1 cellular context compared by ENCODE assay signal in the genomic region with DNA sequence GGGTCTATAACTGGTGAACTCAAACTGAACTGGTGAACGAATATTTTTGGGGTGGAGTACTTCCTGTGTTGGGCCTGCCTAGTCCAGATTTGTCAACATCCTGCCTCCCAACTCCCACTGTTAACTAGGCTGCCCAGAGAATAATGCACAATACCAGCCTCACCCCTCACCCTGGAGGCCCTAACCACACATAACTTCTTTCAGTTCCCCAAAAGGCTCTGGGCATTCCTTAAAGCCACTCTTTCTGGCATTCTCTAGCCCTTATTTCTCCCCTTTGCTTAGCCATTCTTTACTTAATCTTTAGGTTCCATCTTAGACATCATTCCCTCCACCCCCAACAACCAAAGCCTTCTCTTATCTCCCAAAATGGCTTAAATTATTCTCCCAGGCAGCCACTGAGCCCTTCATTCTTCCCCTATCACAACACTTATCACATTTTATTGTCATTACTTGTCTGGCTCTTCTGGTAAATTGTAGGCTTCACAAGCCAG.
TF ChIP-seq lines count a peak whose summit lies in the region.

No MANE protein-coding gene starts in this region.

TF ChIP-seq in K562, 482 proteins besides CTCF, POLR2A, EP300 and RAD21 (continued from another document):
- TF ChIP-seq, protein P1, sequence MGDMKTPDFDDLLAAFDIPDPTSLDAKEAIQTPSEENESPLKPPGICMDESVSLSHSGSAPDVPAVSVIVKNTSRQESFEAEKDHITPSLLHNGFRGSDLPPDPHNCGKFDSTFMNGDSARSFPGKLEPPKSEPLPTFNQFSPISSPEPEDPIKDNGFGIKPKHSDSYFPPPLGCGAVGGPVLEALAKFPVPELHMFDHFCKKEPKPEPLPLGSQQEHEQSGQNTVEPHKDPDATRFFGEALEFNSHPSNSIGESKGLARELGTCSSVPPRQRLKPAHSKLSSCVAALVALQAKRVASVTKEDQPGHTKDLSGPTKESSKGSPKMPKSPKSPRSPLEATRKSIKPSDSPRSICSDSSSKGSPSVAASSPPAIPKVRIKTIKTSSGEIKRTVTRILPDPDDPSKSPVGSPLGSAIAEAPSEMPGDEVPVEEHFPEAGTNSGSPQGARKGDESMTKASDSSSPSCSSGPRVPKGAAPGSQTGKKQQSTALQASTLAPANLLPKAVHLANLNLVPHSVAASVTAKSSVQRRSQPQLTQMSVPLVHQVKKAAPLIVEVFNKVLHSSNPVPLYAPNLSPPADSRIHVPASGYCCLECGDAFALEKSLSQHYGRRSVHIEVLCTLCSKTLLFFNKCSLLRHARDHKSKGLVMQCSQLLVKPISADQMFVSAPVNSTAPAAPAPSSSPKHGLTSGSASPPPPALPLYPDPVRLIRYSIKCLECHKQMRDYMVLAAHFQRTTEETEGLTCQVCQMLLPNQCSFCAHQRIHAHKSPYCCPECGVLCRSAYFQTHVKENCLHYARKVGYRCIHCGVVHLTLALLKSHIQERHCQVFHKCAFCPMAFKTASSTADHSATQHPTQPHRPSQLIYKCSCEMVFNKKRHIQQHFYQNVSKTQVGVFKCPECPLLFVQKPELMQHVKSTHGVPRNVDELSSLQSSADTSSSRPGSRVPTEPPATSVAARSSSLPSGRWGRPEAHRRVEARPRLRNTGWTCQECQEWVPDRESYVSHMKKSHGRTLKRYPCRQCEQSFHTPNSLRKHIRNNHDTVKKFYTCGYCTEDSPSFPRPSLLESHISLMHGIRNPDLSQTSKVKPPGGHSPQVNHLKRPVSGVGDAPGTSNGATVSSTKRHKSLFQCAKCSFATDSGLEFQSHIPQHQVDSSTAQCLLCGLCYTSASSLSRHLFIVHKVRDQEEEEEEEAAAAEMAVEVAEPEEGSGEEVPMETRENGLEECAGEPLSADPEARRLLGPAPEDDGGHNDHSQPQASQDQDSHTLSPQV (IDR thresholded peaks at IDR 0.05) = peak; percentile 76
- TF ChIP-seq TAF1 (IDR thresholded peaks at IDR 0.05; ENCODE audit: control insufficient read depth, extremely low read depth, insufficient read depth, low read length, severe bottlenecking) = no peak
- TF ChIP-seq, protein P2, sequence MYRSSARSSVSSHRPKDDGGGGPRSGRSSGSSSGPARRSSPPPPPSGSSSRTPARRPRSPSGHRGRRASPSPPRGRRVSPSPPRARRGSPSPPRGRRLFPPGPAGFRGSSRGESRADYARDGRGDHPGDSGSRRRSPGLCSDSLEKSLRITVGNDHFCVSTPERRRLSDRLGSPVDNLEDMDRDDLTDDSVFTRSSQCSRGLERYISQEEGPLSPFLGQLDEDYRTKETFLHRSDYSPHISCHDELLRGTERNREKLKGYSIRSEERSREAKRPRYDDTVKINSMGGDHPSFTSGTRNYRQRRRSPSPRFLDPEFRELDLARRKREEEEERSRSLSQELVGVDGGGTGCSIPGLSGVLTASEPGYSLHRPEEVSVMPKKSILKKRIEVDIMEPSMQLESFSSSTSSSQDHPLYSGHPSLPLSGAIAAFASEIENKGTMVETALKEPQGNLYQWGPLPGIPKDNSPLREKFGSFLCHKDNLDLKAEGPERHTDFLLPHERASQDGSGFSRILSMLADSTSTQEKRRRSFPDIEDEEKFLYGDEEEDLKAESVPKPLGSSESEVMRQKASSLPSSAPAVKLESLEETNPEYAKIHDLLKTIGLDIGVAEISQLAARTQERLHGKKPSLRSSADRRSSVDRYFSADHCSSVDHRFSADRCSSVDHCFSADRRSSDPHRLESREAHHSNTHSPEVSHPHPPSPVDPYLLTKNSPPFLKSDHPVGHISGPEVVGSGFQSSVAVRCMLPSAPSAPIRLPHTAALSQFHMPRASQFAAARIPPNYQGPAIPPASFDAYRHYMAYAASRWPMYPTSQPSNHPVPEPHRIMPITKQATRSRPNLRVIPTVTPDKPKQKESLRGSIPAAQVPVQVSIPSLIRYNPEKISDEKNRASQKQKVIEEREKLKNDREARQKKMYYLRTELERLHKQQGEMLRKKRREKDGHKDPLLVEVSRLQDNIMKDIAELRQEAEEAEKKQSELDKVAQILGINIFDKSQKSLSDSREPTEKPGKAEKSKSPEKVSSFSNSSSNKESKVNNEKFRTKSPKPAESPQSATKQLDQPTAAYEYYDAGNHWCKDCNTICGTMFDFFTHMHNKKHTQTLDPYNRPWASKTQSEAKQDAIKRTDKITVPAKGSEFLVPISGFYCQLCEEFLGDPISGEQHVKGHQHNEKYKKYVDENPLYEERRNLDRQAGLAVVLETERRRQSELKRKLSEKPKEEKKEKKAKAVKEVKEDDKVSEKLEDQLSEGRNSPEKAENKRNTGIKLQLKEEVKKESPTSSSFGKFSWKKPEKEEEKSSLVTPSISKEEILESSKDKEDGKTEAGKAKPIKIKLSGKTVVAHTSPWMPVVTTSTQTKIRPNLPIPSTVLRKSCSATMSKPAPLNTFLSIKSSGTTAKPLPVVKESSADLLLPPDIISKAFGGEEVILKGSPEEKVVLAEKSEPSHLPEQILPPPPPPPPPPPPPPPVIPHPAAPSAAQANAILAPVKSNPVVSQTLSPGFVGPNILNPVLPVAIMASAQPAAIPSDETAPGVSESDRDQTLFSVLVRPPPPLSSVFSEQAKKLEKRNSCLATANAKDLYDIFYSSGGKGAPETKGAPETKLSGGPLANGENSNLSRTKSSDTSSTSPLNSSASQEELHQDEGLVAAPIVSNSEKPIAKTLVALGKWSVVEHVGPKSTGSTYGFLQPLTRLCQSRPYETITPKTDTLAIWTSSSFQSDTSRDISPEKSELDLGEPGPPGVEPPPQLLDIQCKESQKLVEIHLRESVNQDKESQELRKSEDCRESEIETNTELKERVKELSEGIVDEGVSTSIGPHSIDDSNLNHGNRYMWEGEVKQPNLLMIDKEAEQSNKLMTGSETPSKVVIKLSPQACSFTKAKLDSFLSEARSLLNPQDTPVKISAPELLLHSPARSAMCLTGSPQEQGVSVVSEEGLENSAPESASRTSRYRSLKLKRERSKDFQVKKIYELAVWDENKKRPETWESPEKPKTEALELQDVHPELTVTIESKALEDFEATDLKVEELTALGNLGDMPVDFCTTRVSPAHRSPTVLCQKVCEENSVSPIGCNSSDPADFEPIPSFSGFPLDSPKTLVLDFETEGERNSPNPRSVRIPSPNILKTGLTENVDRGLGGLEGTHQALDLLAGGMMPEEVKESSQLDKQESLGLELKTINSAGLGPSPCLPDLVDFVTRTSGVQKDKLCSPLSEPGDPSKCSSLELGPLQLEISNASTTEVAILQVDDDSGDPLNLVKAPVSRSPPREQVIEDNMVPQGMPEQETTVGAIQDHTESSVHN (IDR thresholded peaks at IDR 0.05; ENCODE audit: borderline replicate concordance in 1 of 2, low read depth in 1 of 2) = no peak
- peak; percentile 61 to 77 for TF ChIP-seq KDM1A (IDR thresholded peaks at IDR 0.05)
- TF ChIP-seq MBD2 (IDR thresholded peaks at IDR 0.05; ENCODE audit: borderline replicate concordance, low read depth) = no peak
- TF ChIP-seq RCOR1 (IDR thresholded peaks at IDR 0.05; ENCODE audit: borderline replicate concordance in 1 of 2, low read depth in 2 of 2, low read length in 2 of 2) = 0 out of 4 replicates have a peak, but pooled peaks of 1 of the 2 experiments have one; percentile 21
- peak; percentile 23; the same call in 1 of the 2 replicates for TF ChIP-seq TAL1 (IDR thresholded peaks at IDR 0.05)
- peak; percentile 56; the same call in 1 of the 2 replicates for TF ChIP-seq DMBX1 (CRISPR knock-in tag; IDR thresholded peaks at IDR 0.05; ENCODE audit: borderline replicate concordance)
- TF ChIP-seq, protein P3, sequence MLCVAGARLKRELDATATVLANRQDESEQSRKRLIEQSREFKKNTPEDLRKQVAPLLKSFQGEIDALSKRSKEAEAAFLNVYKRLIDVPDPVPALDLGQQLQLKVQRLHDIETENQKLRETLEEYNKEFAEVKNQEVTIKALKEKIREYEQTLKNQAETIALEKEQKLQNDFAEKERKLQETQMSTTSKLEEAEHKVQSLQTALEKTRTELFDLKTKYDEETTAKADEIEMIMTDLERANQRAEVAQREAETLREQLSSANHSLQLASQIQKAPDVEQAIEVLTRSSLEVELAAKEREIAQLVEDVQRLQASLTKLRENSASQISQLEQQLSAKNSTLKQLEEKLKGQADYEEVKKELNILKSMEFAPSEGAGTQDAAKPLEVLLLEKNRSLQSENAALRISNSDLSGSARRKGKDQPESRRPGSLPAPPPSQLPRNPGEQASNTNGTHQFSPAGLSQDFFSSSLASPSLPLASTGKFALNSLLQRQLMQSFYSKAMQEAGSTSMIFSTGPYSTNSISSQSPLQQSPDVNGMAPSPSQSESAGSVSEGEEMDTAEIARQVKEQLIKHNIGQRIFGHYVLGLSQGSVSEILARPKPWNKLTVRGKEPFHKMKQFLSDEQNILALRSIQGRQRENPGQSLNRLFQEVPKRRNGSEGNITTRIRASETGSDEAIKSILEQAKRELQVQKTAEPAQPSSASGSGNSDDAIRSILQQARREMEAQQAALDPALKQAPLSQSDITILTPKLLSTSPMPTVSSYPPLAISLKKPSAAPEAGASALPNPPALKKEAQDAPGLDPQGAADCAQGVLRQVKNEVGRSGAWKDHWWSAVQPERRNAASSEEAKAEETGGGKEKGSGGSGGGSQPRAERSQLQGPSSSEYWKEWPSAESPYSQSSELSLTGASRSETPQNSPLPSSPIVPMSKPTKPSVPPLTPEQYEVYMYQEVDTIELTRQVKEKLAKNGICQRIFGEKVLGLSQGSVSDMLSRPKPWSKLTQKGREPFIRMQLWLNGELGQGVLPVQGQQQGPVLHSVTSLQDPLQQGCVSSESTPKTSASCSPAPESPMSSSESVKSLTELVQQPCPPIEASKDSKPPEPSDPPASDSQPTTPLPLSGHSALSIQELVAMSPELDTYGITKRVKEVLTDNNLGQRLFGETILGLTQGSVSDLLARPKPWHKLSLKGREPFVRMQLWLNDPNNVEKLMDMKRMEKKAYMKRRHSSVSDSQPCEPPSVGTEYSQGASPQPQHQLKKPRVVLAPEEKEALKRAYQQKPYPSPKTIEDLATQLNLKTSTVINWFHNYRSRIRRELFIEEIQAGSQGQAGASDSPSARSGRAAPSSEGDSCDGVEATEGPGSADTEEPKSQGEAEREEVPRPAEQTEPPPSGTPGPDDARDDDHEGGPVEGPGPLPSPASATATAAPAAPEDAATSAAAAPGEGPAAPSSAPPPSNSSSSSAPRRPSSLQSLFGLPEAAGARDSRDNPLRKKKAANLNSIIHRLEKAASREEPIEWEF (CRISPR knock-in tag; IDR thresholded peaks at IDR 0.05) = no peak
- TF ChIP-seq SNIP1 (IDR thresholded peaks at IDR 0.05; ENCODE audit: low read depth) = no peak
- TF ChIP-seq, protein P4, sequence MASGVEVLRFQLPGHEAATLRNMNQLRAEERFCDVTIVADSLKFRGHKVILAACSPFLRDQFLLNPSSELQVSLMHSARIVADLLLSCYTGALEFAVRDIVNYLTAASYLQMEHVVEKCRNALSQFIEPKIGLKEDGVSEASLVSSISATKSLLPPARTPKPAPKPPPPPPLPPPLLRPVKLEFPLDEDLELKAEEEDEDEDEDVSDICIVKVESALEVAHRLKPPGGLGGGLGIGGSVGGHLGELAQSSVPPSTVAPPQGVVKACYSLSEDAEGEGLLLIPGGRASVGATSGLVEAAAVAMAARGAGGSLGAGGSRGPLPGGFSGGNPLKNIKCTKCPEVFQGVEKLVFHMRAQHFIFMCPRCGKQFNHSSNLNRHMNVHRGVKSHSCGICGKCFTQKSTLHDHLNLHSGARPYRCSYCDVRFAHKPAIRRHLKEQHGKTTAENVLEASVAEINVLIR (CRISPR knock-in tag; IDR thresholded peaks at IDR 0.05) = no peak
- TF ChIP-seq HDAC6 (IDR thresholded peaks at IDR 0.05; ENCODE audit: low read depth, low read length) = no peak
TF ChIP-seq in K562: peak in this region for 31.
